7 cellular contexts compared by ENCODE assay signal in genomic region chr1:246492611-246493245, GRCh38. TPM values are rescaled to one million over a fixed set of nuclear protein-coding genes. Genes with fewer than 3 reads are reported as not detected.
DNase-seq lines count a peak whose midpoint lies in the region; ATAC-seq and TF ChIP-seq lines count a peak whose summit lies in the region.

No MANE protein-coding gene starts in this region.

- H3K27me3 ChIP-seq in PC-3 (ENCODE audit: low read length), result no peaks in the 10 kb centered on the region
- no peaks in the 10 kb centered on the region for H3K27me3 ChIP-seq in hepatocyte
- H3K27me3 ChIP-seq in gastrocnemius medialis, result no peaks in the 10 kb centered on the region

- H3K4me2 ChIP-seq in PC-3 (ENCODE audit: low read length) (no peak overlapping the region), hepatocyte (peak overlapping the region; percentile 4)

- ATAC-seq in PC-3 (peak; percentile 87), gastrocnemius medialis (peak; percentile 84 to 96), HG02973 (IDR thresholded peaks at IDR 0.05; ENCODE audit: unreplicated experiment) (no peak)

- TF ChIP-seq POLR2A in gastrocnemius medialis (IDR thresholded peaks at IDR 0.05), result no peak

- H3K4me3 ChIP-seq in GM12864 (ENCODE audit: low read depth, low read length) (no peak overlapping the region), PC-3 (ENCODE audit: low read length) (no peak overlapping the region), astrocyte of the cerebellum (ENCODE audit: low read depth, low read length) (no peak overlapping the region), hepatocyte (no peak overlapping the region), gastrocnemius medialis (no peak overlapping the region)

- TF ChIP-seq CTCF in GM12864 (IDR thresholded peaks at IDR 0.05; ENCODE audit: low read depth, low read length, missing control alignments) (peak; percentile 57), PC-3 (conservative IDR thresholded peaks at IDR 0.05; ENCODE audit: low read depth, low read length) (peak; percentile 94), astrocyte of the cerebellum (IDR thresholded peaks at IDR 0.05; ENCODE audit: low read depth, low read length, missing control alignments) (peak; percentile 94), hepatocyte (IDR thresholded peaks at IDR 0.05; ENCODE audit: poor library complexity) (peak; percentile 91), gastrocnemius medialis (IDR thresholded peaks at IDR 0.05 in 4 of 5, conservative IDR thresholded peaks at IDR 0.05 in 1 of 5) (peak; percentile 43 to 84 (median 80))

- H3K9me2 ChIP-seq in PC-3 (replicated peaks; ENCODE audit: low read length), result no peaks in the 10 kb centered on the region
- no peaks in the 10 kb centered on the region for H3K9me2 ChIP-seq in hepatocyte (replicated peaks; ENCODE audit: insufficient read depth)

- POLR2A ChIA-PET in PC-3 (lab: Charles Lee; ENCODE audit: unreplicated experiment), result no interaction called here

- WGBS in hepatocyte (ENCODE audit: low lambda C conversion rate, missing lambda C conversion rate), result 30% methylated on average over 3 of the region's 3 CpGs

- no peak overlapping the region for H3K9ac ChIP-seq in PC-3 (ENCODE audit: low read length)

- no peaks in the 10 kb centered on the region for H3K4me1 ChIP-seq in PC-3 (ENCODE audit: insufficient read depth, low read length)
- H3K4me1 ChIP-seq in hepatocyte (ENCODE audit: insufficient read depth), result no peaks in the 10 kb centered on the region
- peaks cover 0 to 3% of the 10 kb centered on the region in 2 donors for H3K4me1 ChIP-seq in gastrocnemius medialis

- intact Hi-C loops in PC-3 (cut with micrococcal nuclease) (loop anchor here (1.0 to 5.0 kb wide), 3 partner anchors 212 to 1339 kb away; no protein-coding TSS in a partner anchor), gastrocnemius medialis (cut with DNase I; ENCODE audit: low total_unique reads) (loop anchor here (2.0 kb wide), 2 partner anchors 480 to 1340 kb away; no protein-coding TSS in a partner anchor)

- CTCF ChIA-PET in PC-3 (lab: Charles Lee), result no interaction called here

- H2AFZ ChIP-seq in PC-3 (ENCODE audit: low read length) (no peak overlapping the region), hepatocyte (no peak overlapping the region)

- DNase-seq in GM12864 (ENCODE audit: low read depth), result no peak
- DNase-seq in Kasumi-1 (lab: John Stamatoyannopoulos, UW), result peak; percentile 73 to 85
- DNase-seq in PC-3, result peak; percentile 83
- DNase-seq in astrocyte of the cerebellum (ENCODE audit: low read depth), result peak; percentile 63
- DNase-seq in hepatocyte (ENCODE audit: low spot score), result peak; percentile 87
- peak; percentile 22 to 54 for DNase-seq in gastrocnemius medialis

- H3K27ac ChIP-seq in PC-3 (ENCODE audit: low read length) (no peak overlapping the region), hepatocyte (no peak overlapping the region), gastrocnemius medialis (no peak overlapping the region)

- no peaks in the 10 kb centered on the region for H3K9me3 ChIP-seq in PC-3 (ENCODE audit: low read length)
- H3K9me3 ChIP-seq in hepatocyte (ENCODE audit: low read depth), result no peaks in the 10 kb centered on the region
- H3K9me3 ChIP-seq in gastrocnemius medialis, result no peaks in the 10 kb centered on the region

- in situ Hi-C loops in astrocyte of the cerebellum (cut with HindIII; ENCODE audit: low sequenced_read_pairs), result no loop called here
- in situ Hi-C loops in gastrocnemius medialis (cut with MboI; ENCODE audit: low sequenced_read_pairs in 4 of 4), result loop anchor here (10.0 to 25.0 kb wide), 3 partner anchors 202 to 1330 kb away; partner anchors contain the start of gene KIF26B (in 3 of the 4)

- no peaks in the 10 kb centered on the region for H3F3A ChIP-seq in PC-3 (ENCODE audit: low read length, unreplicated experiment)

- peaks cover 6% of the 10 kb centered on the region; the same call in 1 of the 2 replicates for H4K20me1 ChIP-seq in PC-3 (ENCODE audit: low read length)
- H4K20me1 ChIP-seq in hepatocyte (ENCODE audit: insufficient read depth, poor library complexity, severe bottlenecking), result no peaks in the 10 kb centered on the region

- H3K36me3 ChIP-seq in PC-3 (ENCODE audit: low read depth, low read length), result no peaks in the 10 kb centered on the region
- no peaks in the 10 kb centered on the region for H3K36me3 ChIP-seq in hepatocyte (replicated peaks; ENCODE audit: insufficient read depth, low read depth)
- no peaks in the 10 kb centered on the region for H3K36me3 ChIP-seq in gastrocnemius medialis

- H3K79me2 ChIP-seq in PC-3 (ENCODE audit: low read length), result peaks cover 74% of the 10 kb centered on the region
- peaks cover 16% of the 10 kb centered on the region for H3K79me2 ChIP-seq in hepatocyte

- BruUV-seq in PC-3 (replicated peaks; lab: Mats Ljungman, UMichigan), result no TSS peak

RNA-seq across cellular contexts. Expression of gene SMYD3, which starts 14.4 kb away (rescaled TPM):
- total RNA-seq in PC-3 (2014; rRNA removed) (33.0 and 40.3 TPM in 2 replicates), hepatocyte (25.2 and 30.8 TPM in 2 replicates), gastrocnemius medialis (10 to 100 TPM in 1 of 4 donors, 1 to 10 TPM in 3; 4.4 to 10.3 (median 6.3) TPM)
- 48.3 and 68.5 TPM in 2 replicates for polyA plus RNA-seq in hepatocyte
